ENCODE assay signal across 11 cellular contexts in genomic region chr18:33404244-33404873, GRCh38. TPM values are rescaled to one million over a fixed set of nuclear protein-coding genes. Genes with fewer than 3 reads are reported as not detected.
A peak's percentile ranks its signal among the peaks of the same experiment; 100 is the strongest.
DNase-seq lines count a peak whose midpoint lies in the region; ATAC-seq and TF ChIP-seq lines count a peak whose summit lies in the region.
"Had no signal": no experiment of that assay in that cellular context is flagged by ENCODE, and none has a peak within 500 bp of the region (broad histone marks: within the 10 kb centered on the region; RNA-seq: fewer than 3 reads in every experiment).

No MANE protein-coding gene starts in this region.

- peak; percentile 61 for ATAC-seq in GM21723 (IDR thresholded peaks at IDR 0.05; ENCODE audit: unreplicated experiment)
- no peak for ATAC-seq in HG02588 (IDR thresholded peaks at IDR 0.05; ENCODE audit: unreplicated experiment)
- ATAC-seq in sciatic nerve, result no peak

- H3K27ac ChIP-seq in DOHH2 (ENCODE audit: low read depth, low read length) (no peak overlapping the region), OCI-LY3 (ENCODE audit: low read length) (no peak overlapping the region), prostate gland (no peak overlapping the region)
- H3K27ac ChIP-seq: SJSA1 had no signal

- H3K4me2 ChIP-seq in DOHH2 (ENCODE audit: low read length) (no peak overlapping the region), OCI-LY3 (ENCODE audit: low read length) (no peak overlapping the region)

- H3F3A ChIP-seq in DOHH2 (ENCODE audit: control insufficient read depth, insufficient read depth), result no peaks in the 10 kb centered on the region

- H3K9me3 ChIP-seq in DOHH2 (ENCODE audit: control insufficient read depth, insufficient read depth, low read length) (no peaks in the 10 kb centered on the region), OCI-LY3 (ENCODE audit: insufficient read depth, low read length) (no peaks in the 10 kb centered on the region), prostate gland (no peaks in the 10 kb centered on the region)
- H3K9me3 ChIP-seq: SJSA1 had no signal

- no peaks in the 10 kb centered on the region for H3K9me2 ChIP-seq in DOHH2 (replicated peaks; ENCODE audit: control insufficient read depth, low read length)

- no peaks in the 10 kb centered on the region for H3K4me1 ChIP-seq in DOHH2 (ENCODE audit: control insufficient read depth, low read length)
- H3K4me1 ChIP-seq in OCI-LY3 (ENCODE audit: low read length), result no peaks in the 10 kb centered on the region
- no peaks in the 10 kb centered on the region for H3K4me1 ChIP-seq in prostate gland (replicated peaks)
- H3K4me1 ChIP-seq: SJSA1 had no signal

- H2AFZ ChIP-seq in OCI-LY3 (ENCODE audit: low read depth, low read length), result no peak overlapping the region

- H3K4me3 ChIP-seq in DOHH2 (ENCODE audit: low read length), result no peak overlapping the region
- no peak overlapping the region for H3K4me3 ChIP-seq in OCI-LY3 (ENCODE audit: low read length)
- H3K4me3 ChIP-seq in fibroblast of villous mesenchyme (ENCODE audit: low read depth, low read length), result no peak overlapping the region
- H3K4me3 ChIP-seq in prostate gland, result no peak overlapping the region
- H3K4me3 ChIP-seq: SJSA1 had no signal

- no peak overlapping the region for H3K9ac ChIP-seq in OCI-LY3 (ENCODE audit: low read length)

- H3K36me3 ChIP-seq in DOHH2 (ENCODE audit: control insufficient read depth, low read length) (no peaks in the 10 kb centered on the region), OCI-LY3 (replicated peaks; ENCODE audit: low read depth, low read length) (no peaks in the 10 kb centered on the region), prostate gland (no peaks in the 10 kb centered on the region)
- H3K36me3 ChIP-seq: SJSA1 had no signal

- no peak for TF ChIP-seq POLR2A in prostate gland (IDR thresholded peaks at IDR 0.05)

- H3K27me3 ChIP-seq in DOHH2 (ENCODE audit: control insufficient read depth, low read length), result no peaks in the 10 kb centered on the region
- no peaks in the 10 kb centered on the region for H3K27me3 ChIP-seq in OCI-LY3 (ENCODE audit: low read depth, low read length)
- no peaks in the 10 kb centered on the region for H3K27me3 ChIP-seq in prostate gland (replicated peaks; ENCODE audit: insufficient read depth)
- H3K27me3 ChIP-seq: SJSA1 had no signal

- intact Hi-C loops in sciatic nerve (cut with DNase I), result no loop called here
- intact Hi-C loops in prostate gland (cut with DNase I), result no loop called here

- DNase-seq in fibroblast of villous mesenchyme (ENCODE audit: low read depth) (peak; percentile 10), foreskin melanocyte (no peak), sciatic nerve (ENCODE audit: low spot score) (no peak), prostate gland (ENCODE audit: low spot score) (no peak)
- DNase-seq: DMS79 treated with DMSO at 0.1 percent for 48 hours had no signal

- H3K79me2 ChIP-seq in DOHH2 (ENCODE audit: control insufficient read depth, low read length) (no peaks in the 10 kb centered on the region), OCI-LY3 (ENCODE audit: low read length) (no peaks in the 10 kb centered on the region)

- H4K20me1 ChIP-seq in DOHH2 (ENCODE audit: control insufficient read depth, insufficient read depth, low read depth, low read length), result no peaks in the 10 kb centered on the region
- no peaks in the 10 kb centered on the region for H4K20me1 ChIP-seq in OCI-LY3 (ENCODE audit: insufficient read depth, low read length)

- TF ChIP-seq CTCF in DOHH2 (IDR thresholded peaks at IDR 0.05; ENCODE audit: low read depth, low read length, poor library complexity, severe bottlenecking) (peak; percentile 39), OCI-LY3 (IDR thresholded peaks at IDR 0.05; ENCODE audit: low read depth, low read length) (peak; percentile 52), fibroblast of villous mesenchyme (IDR thresholded peaks at IDR 0.05; ENCODE audit: insufficient read depth, low read depth, low read length) (peak; percentile 32), prostate gland (IDR thresholded peaks at IDR 0.05) (peak in 1 of 4 experiments; percentile 22)

RNA-seq across cellular contexts. Expression of gene CCDC178, which starts 36.2 kb away (rescaled TPM):
- total RNA-seq in fibroblast of villous mesenchyme (0.32 and 0.43 TPM in 2 replicates), sciatic nerve (4.6 TPM), prostate gland (1 to 10 TPM; 3.2 to 5.9 TPM)
- total RNA-seq: H4, SJSA1 had no signal
